8 cellular contexts compared by ENCODE assay signal in the genomic region with DNA sequence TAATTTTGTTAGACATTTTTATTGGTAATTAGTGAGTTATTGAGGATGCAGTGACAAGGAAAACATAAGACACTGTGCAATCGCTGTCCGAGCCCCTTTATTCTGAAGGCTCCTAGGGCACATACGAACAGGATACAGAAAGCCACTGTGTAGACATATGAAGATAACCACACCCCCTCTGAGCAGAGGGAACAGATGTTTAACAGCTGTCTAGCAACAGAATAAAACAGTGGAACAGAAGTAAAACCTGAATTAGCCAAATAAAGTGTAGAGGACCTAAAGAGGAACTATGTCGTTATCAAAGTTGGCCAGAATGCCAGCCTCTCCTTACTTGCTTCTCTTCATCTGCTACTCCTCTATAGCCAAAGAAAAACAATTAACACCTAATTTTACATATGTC. TPM values are rescaled to one million over a fixed set of nuclear protein-coding genes. Genes with fewer than 3 reads are reported as not detected.
DNase-seq lines count a peak whose midpoint lies in the region; ATAC-seq, FAIRE-seq and TF ChIP-seq lines count a peak whose summit lies in the region.

No MANE protein-coding gene starts in this region.

- TF ChIP-seq CTCF in fibroblast of villous mesenchyme (IDR thresholded peaks at IDR 0.05; ENCODE audit: insufficient read depth, low read depth, low read length) (no peak), D721Med (IDR thresholded peaks at IDR 0.05; ENCODE audit: insufficient read depth, missing control alignments) (no peak)

- H3K9me3 Mint-ChIP-seq in CD4-positive, CD25-positive, alpha-beta regulatory T cell: no peaks in the 10 kb centered on the region
- no peaks in the 10 kb centered on the region for H3K9me3 Mint-ChIP-seq in stimulated activated naive B cell treated with anti-CD40 and anti-IgM and Interleukin-4, amounts not matched to agents 10 μg/mL and 1 μg/mL and 100 μg/mL, for 72 hours

- H3K4me1 ChIP-seq in CD4-positive, CD25-positive, alpha-beta regulatory T cell (ENCODE audit: control insufficient read depth, insufficient read depth, low read length, poor library complexity, severe bottlenecking): peaks cover 11% of the 10 kb centered on the region

- H3K36me3 ChIP-seq in CD4-positive, CD25-positive, alpha-beta regulatory T cell (ENCODE audit: control insufficient read depth, insufficient read depth, low read length): no peaks in the 10 kb centered on the region

- DNase-seq in CD4-positive, CD25-positive, alpha-beta regulatory T cell: no peak
- DNase-seq in NCI-H69 (lab: John Stamatoyannopoulos, UW) (peak; percentile 30), fibroblast of villous mesenchyme (ENCODE audit: low read depth) (peak; percentile 91), D721Med (ENCODE audit: insufficient read length, low spot score) (no peak), NCI-H2227 (lab: John Stamatoyannopoulos, UW; ENCODE audit: unreplicated experiment) (no peak)
- DNase-seq in stimulated activated naive B cell treated with anti-CD40 and anti-IgM and Interleukin-4, amounts not matched to agents 10 μg/mL and 1 μg/mL and 100 μg/mL, for 72 hours: no peak
- DNase-seq in stimulated activated CD4-positive, alpha-beta T cell treated with anti-CD3 and anti-CD28 coated beads, Interleukin-2, amount 100 ng/mL, for 48 hours: no peak

- H3K27me3 ChIP-seq in CD4-positive, CD25-positive, alpha-beta regulatory T cell (ENCODE audit: control insufficient read depth, insufficient read depth, low read length): no peaks in the 10 kb centered on the region

- peak overlapping the region in 1 of 4 donors; percentile 28 for H3K4me3 Mint-ChIP-seq in CD4-positive, CD25-positive, alpha-beta regulatory T cell
- H3K4me3 Mint-ChIP-seq in stimulated activated naive B cell treated with anti-CD40 and anti-IgM and Interleukin-4, amounts not matched to agents 10 μg/mL and 1 μg/mL and 100 μg/mL, for 72 hours: peak overlapping the region; percentile 7 to 17

- no peak for FAIRE-seq in D721Med (lab: Jason Lieb, UNC)

- peaks cover 3% of the 10 kb centered on the region for H3K36me3 Mint-ChIP-seq in CD4-positive, CD25-positive, alpha-beta regulatory T cell
- no peaks in the 10 kb centered on the region for H3K36me3 Mint-ChIP-seq in stimulated activated naive B cell treated with anti-CD40 and anti-IgM and Interleukin-4, amounts not matched to agents 10 μg/mL and 1 μg/mL and 100 μg/mL, for 72 hours

- H3K4me1 Mint-ChIP-seq in CD4-positive, CD25-positive, alpha-beta regulatory T cell: peaks cover 16 to 46% (median 27%) of the 10 kb centered on the region in 4 donors
- peaks cover 27 to 32% of the 10 kb centered on the region in 2 donors for H3K4me1 Mint-ChIP-seq in stimulated activated naive B cell treated with anti-CD40 and anti-IgM and Interleukin-4, amounts not matched to agents 10 μg/mL and 1 μg/mL and 100 μg/mL, for 72 hours

- H3K4me3 ChIP-seq in CD4-positive, CD25-positive, alpha-beta regulatory T cell (ENCODE audit: low read depth, low read length): no peak overlapping the region
- peak overlapping the region; percentile 45 for H3K4me3 ChIP-seq in fibroblast of villous mesenchyme (ENCODE audit: low read depth, low read length)

- peak overlapping the region in 2 of 3 donors; percentile 43 to 45 for H3K27ac Mint-ChIP-seq in CD4-positive, CD25-positive, alpha-beta regulatory T cell
- no peak overlapping the region for H3K27ac Mint-ChIP-seq in stimulated activated naive B cell treated with anti-CD40 and anti-IgM and Interleukin-4, amounts not matched to agents 10 μg/mL and 1 μg/mL and 100 μg/mL, for 72 hours

- peak; percentile 52 to 53 for ATAC-seq in CD4-positive, CD25-positive, alpha-beta regulatory T cell (ENCODE audit: low read depth in 2 of 2)
- ATAC-seq in GM21528 (IDR thresholded peaks at IDR 0.05; ENCODE audit: low FRiP score, unreplicated experiment): peak; percentile 74
- peak; percentile 93 to 94 for ATAC-seq in stimulated activated naive B cell treated with anti-CD40 and anti-IgM and Interleukin-4, amounts not matched to agents 10 μg/mL and 1 μg/mL and 100 μg/mL, for 72 hours (replicated peaks)

- H3K27ac ChIP-seq in CD4-positive, CD25-positive, alpha-beta regulatory T cell (ENCODE audit: insufficient read depth, low read length, poor library complexity, severe bottlenecking): no peak overlapping the region

- H3K27me3 Mint-ChIP-seq in CD4-positive, CD25-positive, alpha-beta regulatory T cell: peaks cover 4% of the 10 kb centered on the region
- no peaks in the 10 kb centered on the region for H3K27me3 Mint-ChIP-seq in stimulated activated naive B cell treated with anti-CD40 and anti-IgM and Interleukin-4, amounts not matched to agents 10 μg/mL and 1 μg/mL and 100 μg/mL, for 72 hours

- no peaks in the 10 kb centered on the region for H3K9me3 ChIP-seq in CD4-positive, CD25-positive, alpha-beta regulatory T cell (ENCODE audit: control insufficient read depth in 2 of 2, low read length in 2 of 2)

RNA-seq across cellular contexts. Expression of gene CYTH3, which starts 43.6 kb away (rescaled TPM):
- 14.3 TPM for total RNA-seq in CD4-positive, CD25-positive, alpha-beta regulatory T cell
- 1 to 10 TPM; 1.4 to 4.0 (median 3.3) TPM for polyA plus RNA-seq in CD4-positive, CD25-positive, alpha-beta regulatory T cell
- total RNA-seq in fibroblast of villous mesenchyme: 33.2 and 36.1 TPM in 2 replicates

Comparison
In these comparisons a context has a peak if more than half of its experiments do, and no peak if none do; other contexts are left out.
1. DNase-seq: peak in NCI-H69 (single experiment) and fibroblast of villous mesenchyme (single experiment); none in CD4-positive, CD25-positive, alpha-beta regulatory T cell (0 of 3), stimulated activated naive B cell treated with anti-CD40 and anti-IgM and Interleukin-4, amounts not matched to agents 10 μg/mL and 1 μg/mL and 100 μg/mL, for 72 hours (single experiment), D721Med (single experiment), NCI-H2227 (single experiment) and stimulated activated CD4-positive, alpha-beta T cell treated with anti-CD3 and anti-CD28 coated beads, Interleukin-2, amount 100 ng/mL, for 48 hours (0 of 2).
2. Peak in every context shown above with its lines, with median percentiles within 50 percentile points of each other: ATAC-seq.